In genomic region chr2:9897796-9898195, GRCh38 we compare ENCODE assay signal across 12 cellular contexts. TPM values are rescaled to one million over a fixed set of nuclear protein-coding genes. Genes with fewer than 3 reads are reported as not detected.
A peak's percentile ranks its signal among the peaks of the same experiment; 100 is the strongest.
DNase-seq lines count a peak whose midpoint lies in the region; ATAC-seq and TF ChIP-seq lines count a peak whose summit lies in the region.
"Had no signal": no experiment of that assay in that cellular context is flagged by ENCODE, and none has a peak within 500 bp of the region (broad histone marks: within the 10 kb centered on the region; RNA-seq: fewer than 3 reads in every experiment).

No MANE protein-coding gene starts in this region.

- H3K9ac ChIP-seq in adipocyte (ENCODE audit: low read length): no peak overlapping the region

- peaks cover under 1% of the 10 kb centered on the region for H3K36me3 ChIP-seq in adipocyte (ENCODE audit: control insufficient read depth, insufficient read depth, low read length, severe bottlenecking)
- no peaks in the 10 kb centered on the region for H3K36me3 ChIP-seq in uterus
- H3K36me3 ChIP-seq: transverse colon had no signal

- H3K9me3 Mint-ChIP-seq in activated CD4-positive, alpha-beta memory T cell treated with anti-CD3 and anti-CD28 coated beads for 36 hours: no peaks in the 10 kb centered on the region
- no peaks in the 10 kb centered on the region for H3K9me3 Mint-ChIP-seq in activated CD4-positive, alpha-beta memory T cell treated with anti-CD3 and anti-CD28 coated beads, Interleukin-2, amount 10 ng/mL, durations not matched to agents 7 days and 5 days

- POLR2A ChIA-PET in activated CD4-positive, alpha-beta memory T cell treated with anti-CD3 and anti-CD28 coated beads for 36 hours (lab: Charles Lee): interaction anchor here (1.3 kb wide), 1 partner anchor 55 kb away, joined by 4 read pairs; the partner anchor contains the start of gene TAF1B
- POLR2A ChIA-PET in activated CD4-positive, alpha-beta memory T cell treated with anti-CD3 and anti-CD28 coated beads, Interleukin-2, amount 10 ng/mL, durations not matched to agents 7 days and 5 days (lab: Charles Lee): no interaction called here

- DNase-seq in activated CD4-positive, alpha-beta memory T cell treated with anti-CD3 and anti-CD28 coated beads for 36 hours: no peak
- no peak for DNase-seq in activated CD4-positive, alpha-beta memory T cell treated with anti-CD3 and anti-CD28 coated beads, Interleukin-2, amount 10 ng/mL, durations not matched to agents 7 days and 5 days
- DNase-seq in adipocyte (ENCODE audit: low read depth) (peak; percentile 27), left kidney (ENCODE audit: low read depth, low spot score) (peak; percentile 51), uterus (no peak), RPMI8226 (no peak)
- no peak for DNase-seq in activated CD4-positive, CD25-positive, alpha-beta regulatory T cell treated with anti-CD3 and anti-CD28 coated beads, Interleukin-2, amount 50 U/mL, for 72 hours
- DNase-seq: Karpas-422 had no signal

- TF ChIP-seq POLR2A in uterus (IDR thresholded peaks at IDR 0.05): no peak

- H3K4me3 ChIP-seq in adipocyte (ENCODE audit: low read length): no peak overlapping the region
- H3K4me3 ChIP-seq in uterus: no peak overlapping the region
- H3K4me3 ChIP-seq: lung, transverse colon had no signal

- H3K27ac Mint-ChIP-seq in activated CD4-positive, alpha-beta memory T cell treated with anti-CD3 and anti-CD28 coated beads for 36 hours: peak overlapping the region; percentile 58
- no peak overlapping the region for H3K27ac Mint-ChIP-seq in activated CD4-positive, alpha-beta memory T cell treated with anti-CD3 and anti-CD28 coated beads, Interleukin-2, amount 10 ng/mL, durations not matched to agents 7 days and 5 days

- H3K4me3 Mint-ChIP-seq in activated CD4-positive, alpha-beta memory T cell treated with anti-CD3 and anti-CD28 coated beads for 36 hours: no peak overlapping the region
- no peak overlapping the region for H3K4me3 Mint-ChIP-seq in activated CD4-positive, alpha-beta memory T cell treated with anti-CD3 and anti-CD28 coated beads, Interleukin-2, amount 10 ng/mL, durations not matched to agents 7 days and 5 days

- no peak for TF ChIP-seq CTCF in uterus (IDR thresholded peaks at IDR 0.05)

- intact Hi-C loops in activated CD4-positive, alpha-beta memory T cell treated with anti-CD3 and anti-CD28 coated beads for 36 hours (cut with micrococcal nuclease): loop anchor here (1.0 kb wide), 1 partner anchor 54 kb away; the partner anchor contains the start of gene TAF1B
- intact Hi-C loops in uterus (cut with DNase I; ENCODE audit: low total_unique reads): no loop called here

- H3K36me3 Mint-ChIP-seq in activated CD4-positive, alpha-beta memory T cell treated with anti-CD3 and anti-CD28 coated beads for 36 hours: no peaks in the 10 kb centered on the region
- H3K36me3 Mint-ChIP-seq in activated CD4-positive, alpha-beta memory T cell treated with anti-CD3 and anti-CD28 coated beads, Interleukin-2, amount 10 ng/mL, durations not matched to agents 7 days and 5 days (ENCODE audit: low read depth): peaks cover 19% of the 10 kb centered on the region

- H3K9me3 ChIP-seq in adipocyte (ENCODE audit: control insufficient read depth, low read length): no peaks in the 10 kb centered on the region
- no peaks in the 10 kb centered on the region for H3K9me3 ChIP-seq in uterus
- H3K9me3 ChIP-seq: transverse colon had no signal

- CTCF ChIA-PET in activated CD4-positive, alpha-beta memory T cell treated with anti-CD3 and anti-CD28 coated beads for 36 hours (lab: Charles Lee): interaction anchor here (0.6 to 2.9 kb wide), 3 partner anchors 84 to 98 kb away, joined by 3 to 11 read pairs (median 6); no protein-coding TSS in a partner anchor
- CTCF ChIA-PET in activated CD4-positive, alpha-beta memory T cell treated with anti-CD3 and anti-CD28 coated beads, Interleukin-2, amount 10 ng/mL, durations not matched to agents 7 days and 5 days (lab: Charles Lee): interaction anchor here (0.8 kb wide), 1 partner anchor 98 kb away, joined by 3 read pairs; no protein-coding TSS in a partner anchor

- no peak for ATAC-seq in GM21529 (IDR thresholded peaks at IDR 0.05; ENCODE audit: unreplicated experiment)

- peak overlapping the region; percentile 51 for H3K27ac ChIP-seq in uterus
- H3K27ac ChIP-seq: VCaP had no signal

- H3K4me1 Mint-ChIP-seq in activated CD4-positive, alpha-beta memory T cell treated with anti-CD3 and anti-CD28 coated beads for 36 hours (ENCODE audit: low read depth): peaks cover 25% of the 10 kb centered on the region
- peaks cover 36% of the 10 kb centered on the region for H3K4me1 Mint-ChIP-seq in activated CD4-positive, alpha-beta memory T cell treated with anti-CD3 and anti-CD28 coated beads, Interleukin-2, amount 10 ng/mL, durations not matched to agents 7 days and 5 days

- H3K27me3 Mint-ChIP-seq in activated CD4-positive, alpha-beta memory T cell treated with anti-CD3 and anti-CD28 coated beads for 36 hours: no peaks in the 10 kb centered on the region
- H3K27me3 Mint-ChIP-seq in activated CD4-positive, alpha-beta memory T cell treated with anti-CD3 and anti-CD28 coated beads, Interleukin-2, amount 10 ng/mL, durations not matched to agents 7 days and 5 days: no peaks in the 10 kb centered on the region

- H3K27me3 ChIP-seq in adipocyte (replicated peaks; ENCODE audit: control insufficient read depth, insufficient read depth, low read length) (no peaks in the 10 kb centered on the region), uterus (no peaks in the 10 kb centered on the region)
- H3K27me3 ChIP-seq: transverse colon had no signal

- H3K4me1 ChIP-seq in adipocyte (ENCODE audit: control insufficient read depth, insufficient read depth, low read length) (peaks cover 16% of the 10 kb centered on the region), uterus (peaks cover 0 to 4% of the 10 kb centered on the region in 2 donors)

RNA-seq across cellular contexts. Expression of gene GRHL1, which starts 53.7 kb away (rescaled TPM):
- total RNA-seq in activated CD4-positive, alpha-beta memory T cell treated with anti-CD3 and anti-CD28 coated beads for 36 hours: 1 to 10 TPM in 1 of 2 experiments, under 1 TPM in 1; 1.00 to 1.1 TPM
- total RNA-seq in activated CD4-positive, alpha-beta memory T cell treated with anti-CD3 and anti-CD28 coated beads, Interleukin-2, amount 10 ng/mL, durations not matched to agents 7 days and 5 days: 1 to 10 TPM; 1.2 to 2.0 TPM
- total RNA-seq in uterus: 1 to 10 TPM in 2 of 4 donors, under 1 TPM in 2; 0.24 to 2.8 (median 1.4) TPM

RNA-seq across cellular contexts. Expression of gene TAF1B, which starts 54.5 kb away (rescaled TPM):
- total RNA-seq in activated CD4-positive, alpha-beta memory T cell treated with anti-CD3 and anti-CD28 coated beads for 36 hours: 10 to 100 TPM; 32.6 TPM
- 10 to 100 TPM; 49.4 to 54.7 TPM for total RNA-seq in activated CD4-positive, alpha-beta memory T cell treated with anti-CD3 and anti-CD28 coated beads, Interleukin-2, amount 10 ng/mL, durations not matched to agents 7 days and 5 days
- total RNA-seq in uterus: 10 to 100 TPM in 2 of 4 donors, 1 to 10 TPM in 2; 5.1 to 53.6 (median 19.0) TPM

Comparison
In these comparisons a context has a peak if more than half of its experiments do, and no peak if none do; other contexts are left out.
1. DNase-seq: peak in adipocyte (single experiment) and left kidney (single experiment); none in activated CD4-positive, alpha-beta memory T cell treated with anti-CD3 and anti-CD28 coated beads for 36 hours (single experiment), activated CD4-positive, alpha-beta memory T cell treated with anti-CD3 and anti-CD28 coated beads, Interleukin-2, amount 10 ng/mL, durations not matched to agents 7 days and 5 days (single experiment), uterus (0 of 2), RPMI8226 (single experiment) and activated CD4-positive, CD25-positive, alpha-beta regulatory T cell treated with anti-CD3 and anti-CD28 coated beads, Interleukin-2, amount 50 U/mL, for 72 hours (single experiment).